26 cellular contexts compared by ENCODE assay signal in genomic region chr18:64416990-64417389, GRCh38.
"Had no signal": no experiment of that assay in that cellular context is flagged by ENCODE, and none has a peak within 500 bp of the region (broad histone marks: within the 10 kb centered on the region; RNA-seq: fewer than 3 reads in every experiment).

No MANE protein-coding gene starts in this region.

- H3K4me2 ChIP-seq: SK-N-SH had no signal

- H3K36me3 ChIP-seq: adrenal gland, Peyer's patch, SJCRH30 had no signal

- H3K4me3 Mint-ChIP-seq: activated CD8-positive, alpha-beta T cell treated with anti-CD3 and anti-CD28 coated beads for 36 hours; activated naive CD8-positive, alpha-beta T cell treated with anti-CD3 and anti-CD28 coated beads, Interleukin-2, amount 10 ng/mL, durations not matched to agents 7 days and 5 days; activated T-cell treated with anti-CD3 and anti-CD28 coated beads, Interleukin-2, amount 50 U/mL, for 72 hours had no signal

- H3K27me3 ChIP-seq: adrenal gland, Peyer's patch, SJCRH30 had no signal

- H3K9ac ChIP-seq: SK-N-SH had no signal

- H3K4me1 Mint-ChIP-seq: activated naive CD8-positive, alpha-beta T cell treated with anti-CD3 and anti-CD28 coated beads, Interleukin-2, amount 10 ng/mL, durations not matched to agents 7 days and 5 days had no signal

- H3K27ac ChIP-seq: adrenal gland, Peyer's patch, RWPE1, SJCRH30, VCaP had no signal

- H3K4me1 ChIP-seq: adrenal gland, Peyer's patch, SJCRH30 had no signal

- H3K4me3 ChIP-seq: adrenal gland, Peyer's patch, SJCRH30 had no signal

- H3K27ac Mint-ChIP-seq: activated CD8-positive, alpha-beta T cell treated with anti-CD3 and anti-CD28 coated beads for 36 hours; activated naive CD8-positive, alpha-beta T cell treated with anti-CD3 and anti-CD28 coated beads, Interleukin-2, amount 10 ng/mL, durations not matched to agents 7 days and 5 days; activated T-cell treated with anti-CD3 and anti-CD28 coated beads, Interleukin-2, amount 50 U/mL, for 72 hours; activated T-helper 2 cell treated with anti-CD3 and anti-CD28 coated beads, Interferon-gamma antibody, Interleukin-2, Interleukin-4, amounts not matched to agents 10 μg/mL and 5 μg/mL and 100 μg/mL, durations not matched to agents 14 hours and 24 hours and 36 hours had no signal

- DNase-seq: activated CD4-positive, alpha-beta T cell treated with anti-CD3 and anti-CD28 coated beads for 4 hours; activated CD8-positive, alpha-beta memory T cell treated with anti-CD3 and anti-CD28 coated beads, Interleukin-2, amount 50 U/mL, for 4 hours; activated CD8-positive, alpha-beta T cell treated with anti-CD3 and anti-CD28 coated beads for 36 hours; activated gamma-delta T cell treated with Interleukin-2 at 50 U/mL for 16 hours; activated naive CD4-positive, alpha-beta T cell treated with anti-CD3 and anti-CD28 coated beads, Interleukin-2, amount 50 U/mL, for 16 hours; activated naive CD8-positive, alpha-beta T cell treated with anti-CD3 and anti-CD28 coated beads, Interleukin-2, amount 10 ng/mL, durations not matched to agents 7 days and 5 days; activated T-cell treated with anti-CD3 and anti-CD28 coated beads, Interleukin-2, amount 50 U/mL, for 72 hours; adrenal gland; anterior cingulate cortex; cerebellar nuclear complex; Kasumi-1; NCI-H1048; NCI-H146; NCI-H187 treated with DMSO at 0.1 percent for 48 hours; NCI-H2171 treated with DMSO at 0.1 percent for 48 hours; NCI-H510A treated with DMSO at 0.1 percent for 48 hours; NCI-H69; NK-92 treated with Interleukin-12 subunit alpha and Interleukin-12 subunit beta, amount 100 ng/mL, for 24 hours; Peyer's patch; Right ventricle myocardium superior; SJCRH30; SK-N-SH; T-helper 1 cell had no signal

- ATAC-seq: activated CD8-positive, alpha-beta T cell treated with anti-CD3 and anti-CD28 coated beads for 36 hours; activated T-cell treated with anti-CD3 and anti-CD28 coated beads, Interleukin-2, amount 50 U/mL, for 72 hours had no signal

- H3K9me3 Mint-ChIP-seq: activated CD8-positive, alpha-beta T cell treated with anti-CD3 and anti-CD28 coated beads for 36 hours; activated naive CD8-positive, alpha-beta T cell treated with anti-CD3 and anti-CD28 coated beads, Interleukin-2, amount 10 ng/mL, durations not matched to agents 7 days and 5 days; activated T-cell treated with anti-CD3 and anti-CD28 coated beads, Interleukin-2, amount 50 U/mL, for 72 hours; activated T-helper 2 cell treated with anti-CD3 and anti-CD28 coated beads, Interferon-gamma antibody, Interleukin-2, Interleukin-4, amounts not matched to agents 10 μg/mL and 5 μg/mL and 100 μg/mL, durations not matched to agents 14 hours and 24 hours and 36 hours had no signal

- H3K9me3 ChIP-seq: adrenal gland, Peyer's patch, SJCRH30, SK-N-SH had no signal

- H3K27me3 Mint-ChIP-seq: activated CD8-positive, alpha-beta T cell treated with anti-CD3 and anti-CD28 coated beads for 36 hours; activated naive CD8-positive, alpha-beta T cell treated with anti-CD3 and anti-CD28 coated beads, Interleukin-2, amount 10 ng/mL, durations not matched to agents 7 days and 5 days had no signal

- H3K36me3 Mint-ChIP-seq: activated naive CD8-positive, alpha-beta T cell treated with anti-CD3 and anti-CD28 coated beads, Interleukin-2, amount 10 ng/mL, durations not matched to agents 7 days and 5 days had no signal
